In genomic region chr11:108559904-108560303, GRCh38 we compare ENCODE assay signal across 15 cellular contexts. TPM values are rescaled to one million over a fixed set of nuclear protein-coding genes. Genes with fewer than 3 reads are reported as not detected.
DNase-seq lines count a peak whose midpoint lies in the region; ATAC-seq and TF ChIP-seq lines count a peak whose summit lies in the region.
"Had no signal": no experiment of that assay in that cellular context is flagged by ENCODE, and none has a peak within 500 bp of the region (broad histone marks: within the 10 kb centered on the region; RNA-seq: fewer than 3 reads in every experiment).

No MANE protein-coding gene starts in this region.

- intact Hi-C loops in left lung (cut with DNase I) (no loop called here), Right ventricle myocardium superior (cut with DNase I) (no loop called here)

- H3K27me3 ChIP-seq in AG04450 (ENCODE audit: control insufficient read depth, insufficient read depth, low read length), result no peaks in the 10 kb centered on the region
- H3K27me3 ChIP-seq in brain microvascular endothelial cell (replicated peaks), result no peaks in the 10 kb centered on the region
- no peaks in the 10 kb centered on the region for H3K27me3 ChIP-seq in left lung
- H3K27me3 ChIP-seq: heart right ventricle had no signal

- H3K36me3 ChIP-seq in brain microvascular endothelial cell (replicated peaks) (no peaks in the 10 kb centered on the region), left lung (no peaks in the 10 kb centered on the region)
- H3K36me3 ChIP-seq: heart right ventricle, lower lobe of right lung had no signal

- CTCF ChIA-PET in AG04450 (lab: Charles Lee), result interaction anchor here (0.6 kb wide), 2 partner anchors 27 to 86 kb away, joined by 3 read pairs; no protein-coding TSS in a partner anchor

- H3K27ac ChIP-seq in AG04450 (ENCODE audit: low read depth, low read length) (peak overlapping the region; percentile 54), brain microvascular endothelial cell (peak overlapping the region; percentile 36), left lung (no peak overlapping the region)
- H3K27ac ChIP-seq: heart right ventricle, lower lobe of right lung had no signal

- ATAC-seq in left lung (peak; percentile 26), GM18511 (IDR thresholded peaks at IDR 0.05; ENCODE audit: unreplicated experiment) (no peak), Right ventricle myocardium superior (ENCODE audit: poor library complexity) (no peak)
- ATAC-seq: heart right ventricle, WTC11 had no signal

- peak; percentile 26 for DNase-seq in AG04450 (ENCODE audit: low read depth, low spot score)
- DNase-seq in HFF-Myc (ENCODE audit: extremely low read depth, low read depth), result peak; percentile 31
- peak; percentile 61 for DNase-seq in brain microvascular endothelial cell
- no peak for DNase-seq in left lung
- no peak for DNase-seq in NCI-H146 (lab: John Stamatoyannopoulos, UW)
- no peak for DNase-seq in NCI-H187 treated with DMSO at 0.1 percent for 48 hours (lab: John Stamatoyannopoulos, UW)
- DNase-seq in Right ventricle myocardium superior, result no peak
- DNase-seq: ACHN, activated gamma-delta T cell treated with Interleukin-2 at 50 U/mL for 16 hours, DMS53, heart right ventricle, lower lobe of right lung, substantia nigra had no signal

- H3K9me3 ChIP-seq in AG04450 (ENCODE audit: control insufficient read depth, insufficient read depth, low read length), result no peaks in the 10 kb centered on the region
- H3K9me3 ChIP-seq in left lung, result no peaks in the 10 kb centered on the region
- H3K9me3 ChIP-seq: heart right ventricle, lower lobe of right lung had no signal

- no peak for TF ChIP-seq CTCF in AG04450 (IDR thresholded peaks at IDR 0.05; ENCODE audit: low read depth, low read length)
- TF ChIP-seq CTCF in HFF-Myc (IDR thresholded peaks at IDR 0.05; ENCODE audit: low read depth, low read length, missing control alignments), result no peak
- TF ChIP-seq CTCF in brain microvascular endothelial cell (IDR thresholded peaks at IDR 0.05; ENCODE audit: low read depth, low read length, missing control alignments), result no peak
- no peak for TF ChIP-seq CTCF in left lung (IDR thresholded peaks at IDR 0.05)

- H3K4me3 ChIP-seq in AG04450 (ENCODE audit: low read depth, low read length), result no peak overlapping the region
- no peak overlapping the region for H3K4me3 ChIP-seq in HFF-Myc (replicated peaks; ENCODE audit: low read depth, low read length)
- no peak overlapping the region for H3K4me3 ChIP-seq in brain microvascular endothelial cell (ENCODE audit: low read depth, low read length)
- H3K4me3 ChIP-seq in left lung, result no peak overlapping the region
- H3K4me3 ChIP-seq: heart right ventricle, lower lobe of right lung had no signal

- peaks cover 0 to 4% of the 10 kb centered on the region in 2 donors for H3K4me1 ChIP-seq in left lung

- in situ Hi-C loops in brain microvascular endothelial cell (cut with HindIII; ENCODE audit: low pct_ligation_motif_present, low sequenced_read_pairs), result no loop called here

- POLR2A ChIA-PET in AG04450 (lab: Yijun Ruan, JAX), result no interaction called here

RNA-seq across cellular contexts. Expression of gene EXPH5, which starts 33.7 kb away (rescaled TPM):
- polyA plus RNA-seq in AG04450 (2011; rRNA removed), result 0.26 and 0.37 TPM in 2 replicates
- polyA minus RNA-seq in AG04450 (2011; rRNA and poly(A)+ RNA removed), result 1.4 and 1.6 TPM in 2 replicates
- total RNA-seq in left lung (10 to 100 TPM; 27.7 to 31.7 TPM), Right ventricle myocardium superior (2.5 TPM)

Comparison
In these comparisons a context has a peak if more than half of its experiments do, and no peak if none do; other contexts are left out.
1. DNase-seq: peak in AG04450 (single experiment), HFF-Myc (single experiment) and brain microvascular endothelial cell (single experiment); none in left lung (0 of 2), NCI-H146 (single experiment), NCI-H187 treated with DMSO at 0.1 percent for 48 hours (single experiment) and Right ventricle myocardium superior (single experiment).
2. H3K27ac ChIP-seq: peak in AG04450 (single experiment) and brain microvascular endothelial cell (single experiment); none in left lung (0 of 2).